ENCODE assay signal across 8 cellular contexts in genomic region chr6:160766657-160767018, GRCh38.
A peak's percentile ranks its signal among the peaks of the same experiment; 100 is the strongest.
DNase-seq lines count a peak whose midpoint lies in the region; ATAC-seq and TF ChIP-seq lines count a peak whose summit lies in the region.

No MANE protein-coding gene starts in this region.

- H3K4me3 Mint-ChIP-seq in Calu3 (ENCODE audit: low read depth, unreplicated experiment) (peak overlapping the region; percentile 76), osteocyte (ENCODE audit: unreplicated experiment) (peak overlapping the region; percentile 24)

- in situ Hi-C loops in GM13976 (cut with MboI; ENCODE audit: low sequenced_read_pairs, unreplicated experiment) = no loop called here

- no TSS peak for BruUV-seq in Calu3 (replicated peaks; lab: Mats Ljungman, UMichigan)

- TF ChIP-seq CTCF in Calu3 (IDR thresholded peaks at IDR 0.05; ENCODE audit: unreplicated experiment) (no peak), epithelial cell of proximal tubule (conservative IDR thresholded peaks at IDR 0.05; ENCODE audit: low read depth, low read length) (no peak), osteocyte (IDR thresholded peaks at IDR 0.05) (no peak), GM13976 (IDR thresholded peaks at IDR 0.05; ENCODE audit: borderline replicate concordance, control extremely low read depth, extremely low read depth, insufficient read depth, missing control alignments) (no peak)

- ATAC-seq in HG02870 (IDR thresholded peaks at IDR 0.05; ENCODE audit: unreplicated experiment) = peak; percentile 7
- no peak for ATAC-seq in HG02588 (IDR thresholded peaks at IDR 0.05; ENCODE audit: unreplicated experiment)
- ATAC-seq in HG03135 (IDR thresholded peaks at IDR 0.05; ENCODE audit: unreplicated experiment) = no peak
- ATAC-seq in HG03460 (IDR thresholded peaks at IDR 0.05; ENCODE audit: unreplicated experiment) = no peak

- no peak overlapping the region for H3K27ac Mint-ChIP-seq in Calu3 (ENCODE audit: unreplicated experiment)
- no peak overlapping the region for H3K27ac Mint-ChIP-seq in osteocyte (ENCODE audit: unreplicated experiment)

- H3K27me3 Mint-ChIP-seq in Calu3 (ENCODE audit: unreplicated experiment) (no peaks in the 10 kb centered on the region), osteocyte (ENCODE audit: unreplicated experiment) (peaks cover 6% of the 10 kb centered on the region)

- CTCF ChIA-PET in Calu3 (lab: Charles Lee) = interaction anchor here (0.7 to 1.6 kb wide), 2 partner anchors 16 to 272 kb away, joined by 3 to 5 read pairs; no protein-coding TSS in a partner anchor

- DNase-seq in Calu3 (no peak), epithelial cell of proximal tubule (ENCODE audit: low read depth) (no peak), osteocyte (ENCODE audit: extremely low spot score, unreplicated experiment) (no peak), GM13976 (ENCODE audit: low spot score) (no peak)

- peak overlapping the region; percentile 60 for H3K4me3 ChIP-seq in epithelial cell of proximal tubule (ENCODE audit: low read depth, low read length)

- H3K4me1 Mint-ChIP-seq in Calu3 (ENCODE audit: low read depth, unreplicated experiment) (peaks cover 7% of the 10 kb centered on the region), osteocyte (ENCODE audit: unreplicated experiment) (peaks cover 5% of the 10 kb centered on the region)

- peaks cover 6% of the 10 kb centered on the region for H3K36me3 Mint-ChIP-seq in Calu3 (ENCODE audit: insufficient read depth, unreplicated experiment)
- H3K36me3 Mint-ChIP-seq in osteocyte (ENCODE audit: unreplicated experiment) = no peaks in the 10 kb centered on the region

- H3K9me3 Mint-ChIP-seq in Calu3 (ENCODE audit: low read depth, unreplicated experiment) (peaks cover 5% of the 10 kb centered on the region), osteocyte (ENCODE audit: unreplicated experiment) (peaks cover 14% of the 10 kb centered on the region)

- intact Hi-C loops in Calu3 (cut with micrococcal nuclease; ENCODE audit: unreplicated experiment) = loop anchor here (5.0 kb wide), 1 partner anchor 231 kb away; no protein-coding TSS in a partner anchor
